Comparison of ENCODE assay signal across 1 cellular context in genomic region chr22:19448076-19448607, GRCh38.
TF ChIP-seq lines count a peak whose summit lies in the region.

No MANE protein-coding gene starts in this region.

TF ChIP-seq in SK-N-SH treated with all-trans-retinoic acid at 6 μM for 48 hours, 23 proteins besides CTCF, POLR2A, EP300 and RAD21 (continued from another document):
- TF ChIP-seq PATZ1 (CRISPR knock-in tag; IDR thresholded peaks at IDR 0.05; ENCODE audit: borderline replicate concordance) (no peak), TSHZ2 (CRISPR knock-in tag; IDR thresholded peaks at IDR 0.05) (no peak), CSRNP3 (CRISPR knock-in tag; IDR thresholded peaks at IDR 0.05) (no peak)
